ENCODE assay signal across 1 cellular context in genomic region chr5:72957337-72957736, GRCh38.
TF ChIP-seq lines count a peak whose summit lies in the region.

No MANE protein-coding gene starts in this region.

TF ChIP-seq in HCT116, 20 proteins besides CTCF, POLR2A, EP300 and RAD21 (continued from another document):
- TF ChIP-seq POLR2AphosphoS5 (IDR thresholded peaks at IDR 0.05; ENCODE audit: low read depth, low read length) (no peak), ZBTB33 (IDR thresholded peaks at IDR 0.05; ENCODE audit: extremely low read depth, insufficient replicate concordance, low read length) (no peak), REST (IDR thresholded peaks at IDR 0.05; ENCODE audit: low read depth) (no peak), ZFX (IDR thresholded peaks at IDR 0.05) (no peak), CBX3 (IDR thresholded peaks at IDR 0.05; ENCODE audit: low read depth) (no peak)
TF ChIP-seq in HCT116: peak in this region for 0.
